ENCODE assay signal across 8 cellular contexts in genomic region chr21:34526236-34526617, GRCh38. TPM values are rescaled to one million over a fixed set of nuclear protein-coding genes. Genes with fewer than 3 reads are reported as not detected.
A peak's percentile ranks its signal among the peaks of the same experiment; 100 is the strongest.
DNase-seq lines count a peak whose midpoint lies in the region; ATAC-seq, FAIRE-seq and TF ChIP-seq lines count a peak whose summit lies in the region.

No MANE protein-coding gene starts in this region.

- H3K4me1 Mint-ChIP-seq in CD8-positive, alpha-beta T cell (ENCODE audit: low read depth), result peaks cover 11% of the 10 kb centered on the region
- H3K4me1 Mint-ChIP-seq in progenitor cell of endocrine pancreas (ENCODE audit: low read depth), result peaks cover 52% of the 10 kb centered on the region

- H3K9me3 Mint-ChIP-seq in CD8-positive, alpha-beta T cell, result peaks cover 4% of the 10 kb centered on the region
- H3K9me3 Mint-ChIP-seq in progenitor cell of endocrine pancreas (ENCODE audit: low read depth), result peaks cover 4% of the 10 kb centered on the region

- no peak for TF ChIP-seq CTCF in CD8-positive, alpha-beta T cell (IDR thresholded peaks at IDR 0.05)
- TF ChIP-seq CTCF in progenitor cell of endocrine pancreas (IDR thresholded peaks at IDR 0.05; ENCODE audit: unreplicated experiment), result no peak

- peak overlapping the region; percentile 78 for H3K4me3 Mint-ChIP-seq in CD8-positive, alpha-beta T cell
- peak overlapping the region; percentile 57 for H3K4me3 Mint-ChIP-seq in progenitor cell of endocrine pancreas (ENCODE audit: low read depth)

- CTCF ChIA-PET in CD8-positive, alpha-beta T cell (lab: Charles Lee), result interaction anchor here (1.0 kb wide), 1 partner anchor 167 kb away, joined by 3 read pairs; no protein-coding TSS in a partner anchor

- no peaks in the 10 kb centered on the region for H3K4me1 ChIP-seq in CD8-positive, alpha-beta T cell (ENCODE audit: insufficient read depth, low read length)
- H3K4me1 ChIP-seq in SJCRH30, result peaks cover 11% of the 10 kb centered on the region; the same call in 1 of the 2 replicates

- H3K36me3 Mint-ChIP-seq in CD8-positive, alpha-beta T cell, result peaks cover 17% of the 10 kb centered on the region
- H3K36me3 Mint-ChIP-seq in progenitor cell of endocrine pancreas (ENCODE audit: insufficient read depth), result no peaks in the 10 kb centered on the region

- no peaks in the 10 kb centered on the region for H3K27me3 ChIP-seq in CD8-positive, alpha-beta T cell (ENCODE audit: insufficient read depth, low read length)
- H3K27me3 ChIP-seq in SJCRH30, result no peaks in the 10 kb centered on the region

- FAIRE-seq in GM19239 (lab: Jason Lieb, UNC), result no peak

- peaks cover 3% of the 10 kb centered on the region for H3K36me3 ChIP-seq in CD8-positive, alpha-beta T cell (ENCODE audit: insufficient read depth, low read length)
- peaks cover 5% of the 10 kb centered on the region for H3K36me3 ChIP-seq in SJCRH30

- POLR2A ChIA-PET in CD8-positive, alpha-beta T cell (lab: Charles Lee), result interaction anchor here (0.6 kb wide), 1 partner anchor 96 kb away, joined by 4 read pairs; no protein-coding TSS in a partner anchor

- no peak for DNase-seq in CD8-positive, alpha-beta T cell
- DNase-seq in SJCRH30 (peak in 1 of 2 experiments; percentile 50), epithelial cell of prostate (ENCODE audit: low read depth, low spot score) (no peak), progenitor cell of endocrine pancreas (ENCODE audit: low spot score, unreplicated experiment) (no peak), NCI-H1694 (lab: John Stamatoyannopoulos, UW) (no peak), GM19239 (ENCODE audit: insufficient read length, low spot score) (no peak), NCI-H345 treated with DMSO at 0.1 percent for 48 hours (lab: John Stamatoyannopoulos, UW; ENCODE audit: unreplicated experiment) (no peak)

- H3K27ac ChIP-seq in CD8-positive, alpha-beta T cell (ENCODE audit: low read depth, low read length), result no peak overlapping the region
- H3K27ac ChIP-seq in SJCRH30 (peak overlapping the region; percentile 89), epithelial cell of prostate (peak overlapping the region; percentile 74)

- H3K27me3 Mint-ChIP-seq in CD8-positive, alpha-beta T cell (ENCODE audit: low read depth), result no peaks in the 10 kb centered on the region
- peaks cover 5% of the 10 kb centered on the region for H3K27me3 Mint-ChIP-seq in progenitor cell of endocrine pancreas

- intact Hi-C loops in CD8-positive, alpha-beta T cell (cut with DNase I, micrococcal nuclease), result no loop called here

- ATAC-seq in CD8-positive, alpha-beta T cell, result no peak
- no peak for ATAC-seq in HG02763 (IDR thresholded peaks at IDR 0.05; ENCODE audit: unreplicated experiment)

- H3K9me3 ChIP-seq in CD8-positive, alpha-beta T cell (ENCODE audit: low read length), result no peaks in the 10 kb centered on the region
- H3K9me3 ChIP-seq in SJCRH30 (replicated peaks), result 0 out of 2 replicates have a peak, but pooled peaks cover 2% of the 10 kb centered on the region

- no peak overlapping the region for H3K4me3 ChIP-seq in CD8-positive, alpha-beta T cell (ENCODE audit: low read depth, low read length)
- peak overlapping the region; percentile 64 for H3K4me3 ChIP-seq in SJCRH30

- peak overlapping the region; percentile 83 for H3K27ac Mint-ChIP-seq in CD8-positive, alpha-beta T cell
- peak overlapping the region; percentile 98 for H3K27ac Mint-ChIP-seq in progenitor cell of endocrine pancreas

RNA-seq across cellular contexts. Expression of gene KCNE1, which starts 14.2 kb away (rescaled TPM):
- not detected for total RNA-seq in CD8-positive, alpha-beta T cell
- 0.06 and 0.13 TPM in 2 replicates for total RNA-seq in SJCRH30 (2014; rRNA removed; shearing (Covaris generic))
- 0.31 and 0.53 TPM in 2 replicates for total RNA-seq in progenitor cell of endocrine pancreas
